In the genomic region with DNA sequence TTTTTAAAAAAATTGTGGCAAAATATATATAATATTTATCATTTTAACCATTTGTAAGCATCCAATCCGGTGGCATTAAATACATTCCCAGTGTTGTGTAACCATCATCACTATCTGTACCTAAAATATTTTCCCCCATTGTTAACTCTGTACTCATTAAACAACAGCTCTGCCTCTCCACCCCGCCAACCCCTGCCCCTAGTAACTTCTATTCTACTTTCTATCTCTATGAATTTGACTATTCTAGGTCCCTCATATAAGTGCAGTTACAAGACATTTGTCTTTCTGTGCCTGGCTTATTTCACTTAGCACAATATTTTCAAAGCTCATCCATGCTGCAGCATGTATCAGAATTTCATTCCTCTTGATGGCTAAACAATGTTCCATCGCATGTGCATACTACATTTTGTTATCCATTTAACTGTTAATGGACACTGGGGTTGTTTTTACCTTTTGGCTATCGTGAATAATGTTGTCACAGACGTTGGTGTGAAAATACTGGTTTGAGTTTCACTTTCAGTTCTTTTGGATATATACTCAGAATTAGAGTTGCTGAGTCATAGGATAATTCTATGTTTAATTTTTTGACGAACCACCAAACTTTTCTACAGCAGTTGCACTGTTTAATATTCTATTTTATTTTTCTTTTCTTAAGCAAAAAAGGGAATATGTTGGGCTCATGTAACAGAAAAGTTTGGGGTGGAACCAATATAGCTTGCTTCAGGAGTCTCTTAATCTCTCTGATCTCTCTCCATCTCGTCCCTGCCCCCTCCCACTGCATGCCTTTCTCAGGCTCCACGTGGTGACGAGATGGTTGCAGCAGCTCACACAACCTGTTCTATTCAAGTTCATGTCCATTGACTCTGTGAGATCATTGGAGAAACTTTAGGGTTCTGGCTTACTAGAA, we compare ENCODE assay signal across 9 cellular contexts. TPM values are rescaled to one million over a fixed set of nuclear protein-coding genes. Genes with fewer than 3 reads are reported as not detected.
DNase-seq lines count a peak whose midpoint lies in the region; ATAC-seq and TF ChIP-seq lines count a peak whose summit lies in the region.
"Had no signal": no experiment of that assay in that cellular context is flagged by ENCODE, and none has a peak within 500 bp of the region (broad histone marks: within the 10 kb centered on the region; RNA-seq: fewer than 3 reads in every experiment).

No MANE protein-coding gene starts in this region.

- peak; percentile 51 for DNase-seq in activated T-cell treated with anti-CD3 and anti-CD28 coated beads, Interleukin-2, amount 50 U/mL, for 24 hours
- DNase-seq in activated T-cell treated with anti-CD3 and anti-CD28 coated beads, Interleukin-2, amount 50 U/mL, for 1 hour, result no peak
- DNase-seq in upper lobe of right lung (no peak), sciatic nerve (ENCODE audit: low spot score) (no peak), NCI-H146 (lab: John Stamatoyannopoulos, UW) (no peak)

- no peaks in the 10 kb centered on the region for H3K9me2 ChIP-seq in OCI-LY1 (ENCODE audit: low read depth, low read length)

- intact Hi-C loops in upper lobe of right lung (cut with DNase I) (no loop called here), sciatic nerve (cut with DNase I) (no loop called here)

- ATAC-seq in upper lobe of right lung (peak; percentile 36), sciatic nerve (no peak), GM18873 (IDR thresholded peaks at IDR 0.05; ENCODE audit: low FRiP score, unreplicated experiment) (no peak)

- no peaks in the 10 kb centered on the region for H3K9me3 Mint-ChIP-seq in activated T-cell treated with anti-CD3 and anti-CD28 coated beads, Interleukin-2, amount 50 U/mL, for 24 hours

- TF ChIP-seq CTCF in OCI-LY1 (IDR thresholded peaks at IDR 0.05; ENCODE audit: low read length), result no peak
- TF ChIP-seq CTCF in upper lobe of right lung (IDR thresholded peaks at IDR 0.05), result no peak

- H3K27ac Mint-ChIP-seq in activated T-cell treated with anti-CD3 and anti-CD28 coated beads, Interleukin-2, amount 50 U/mL, for 24 hours, result peak overlapping the region; percentile 90

- H3K4me1 Mint-ChIP-seq in activated T-cell treated with anti-CD3 and anti-CD28 coated beads, Interleukin-2, amount 50 U/mL, for 24 hours (ENCODE audit: low read depth), result peaks cover 37% of the 10 kb centered on the region

- no peaks in the 10 kb centered on the region for H3F3A ChIP-seq in OCI-LY1 (ENCODE audit: insufficient read depth, low read length)

- H2AFZ ChIP-seq in OCI-LY1 (ENCODE audit: low read length), result no peak overlapping the region

- no peaks in the 10 kb centered on the region for H3K79me2 ChIP-seq in OCI-LY1 (ENCODE audit: insufficient read depth, low read length)

- no peaks in the 10 kb centered on the region for H4K20me1 ChIP-seq in OCI-LY1 (ENCODE audit: insufficient read depth, low read length)

- H3K27ac ChIP-seq in OCI-LY1 (ENCODE audit: low read depth, low read length, poor library complexity, severe bottlenecking), result no peak overlapping the region
- no peak overlapping the region for H3K27ac ChIP-seq in duodenal mucosa (ENCODE audit: low read depth, low read length)
- H3K27ac ChIP-seq in upper lobe of right lung, result no peak overlapping the region
- H3K27ac ChIP-seq: C4-2B had no signal

- no peak overlapping the region for H3K9ac ChIP-seq in OCI-LY1 (ENCODE audit: low read length)
- H3K9ac ChIP-seq in duodenal mucosa (ENCODE audit: low read depth in 1 of 2, low read length in 2 of 2), result no peak overlapping the region

- H3K27me3 ChIP-seq in OCI-LY1 (ENCODE audit: insufficient read depth, low read length) (peaks cover 5% of the 10 kb centered on the region; the same call in 1 of the 2 replicates), duodenal mucosa (ENCODE audit: control insufficient read depth in 1 of 2, insufficient read depth in 2 of 2, low read length in 2 of 2) (no peaks in the 10 kb centered on the region), upper lobe of right lung (peaks cover 4% of the 10 kb centered on the region)

- H3K4me3 ChIP-seq in OCI-LY1 (ENCODE audit: low read depth, low read length, poor library complexity, severe bottlenecking) (no peak overlapping the region), duodenal mucosa (ENCODE audit: low read depth in 1 of 2, low read length in 2 of 2) (peak overlapping the region; percentile 55 to 56), upper lobe of right lung (peak overlapping the region; percentile 12)

- peaks cover 5% of the 10 kb centered on the region for H3K4me1 ChIP-seq in OCI-LY1 (ENCODE audit: insufficient read depth, low read length, severe bottlenecking)
- peaks cover 0 to 5% of the 10 kb centered on the region in 2 donors for H3K4me1 ChIP-seq in duodenal mucosa (ENCODE audit: control insufficient read depth in 1 of 2, insufficient read depth in 2 of 2, low read length in 2 of 2)
- H3K4me1 ChIP-seq in upper lobe of right lung, result no peaks in the 10 kb centered on the region

- no peaks in the 10 kb centered on the region for H3K36me3 Mint-ChIP-seq in activated T-cell treated with anti-CD3 and anti-CD28 coated beads, Interleukin-2, amount 50 U/mL, for 24 hours (ENCODE audit: low read depth)

- no peaks in the 10 kb centered on the region for H3K27me3 Mint-ChIP-seq in activated T-cell treated with anti-CD3 and anti-CD28 coated beads, Interleukin-2, amount 50 U/mL, for 24 hours

- H3K36me3 ChIP-seq in OCI-LY1 (ENCODE audit: insufficient read depth, low read length) (no peaks in the 10 kb centered on the region), duodenal mucosa (ENCODE audit: control insufficient read depth in 1 of 2, insufficient read depth in 2 of 2, low read length in 2 of 2) (no peaks in the 10 kb centered on the region), upper lobe of right lung (no peaks in the 10 kb centered on the region)

- H3K9me3 ChIP-seq in OCI-LY1 (ENCODE audit: low read length) (no peaks in the 10 kb centered on the region), duodenal mucosa (ENCODE audit: control insufficient read depth in 1 of 2, low read length in 2 of 2) (no peaks in the 10 kb centered on the region), upper lobe of right lung (no peaks in the 10 kb centered on the region)

- H3K4me2 ChIP-seq in OCI-LY1 (ENCODE audit: low read length), result peak overlapping the region; percentile 39; the same call in 1 of the 2 replicates

- peak overlapping the region; percentile 58 for H3K4me3 Mint-ChIP-seq in activated T-cell treated with anti-CD3 and anti-CD28 coated beads, Interleukin-2, amount 50 U/mL, for 24 hours

RNA-seq across cellular contexts. Expression of gene RCAN1, which starts 25.2 kb away (rescaled TPM):
- total RNA-seq in upper lobe of right lung (26.9 TPM), sciatic nerve (60.9 TPM)

RNA-seq across cellular contexts. Expression of gene CLIC6, which starts 28.7 kb away (rescaled TPM):
- total RNA-seq in upper lobe of right lung (12.3 TPM), sciatic nerve (4.7 TPM)
